ENCODE assay signal across 8 cellular contexts in genomic region chr2:74334931-74335333, GRCh38. TPM values are rescaled to one million over a fixed set of nuclear protein-coding genes. Genes with fewer than 3 reads are reported as not detected.
DNase-seq lines count a peak whose midpoint lies in the region; ATAC-seq and TF ChIP-seq lines count a peak whose summit lies in the region.

No MANE protein-coding gene starts in this region.

- intact Hi-C loops in ovary (cut with DNase I) = loop anchor here in 2 of 4 donors (5.0 to 10.0 kb wide), 3 partner anchors 78 to 510 kb away; partner anchors contain the start of genes STAMBP (in 2 of the 2) and BOLA3 (in 1 of the 2)
- intact Hi-C loops in tibial artery (cut with DNase I; ENCODE audit: low total_unique reads) = loop anchor here (5.0 to 10.0 kb wide), 2 partner anchors 73 to 510 kb away; partner anchors contain the start of gene STAMBP

- WGBS in gastroesophageal sphincter (ENCODE audit: low coverage in 1 of 2), 2 donors = 0 to 33% methylated on average over 2 to 3 of the region's 3 CpGs
- 33 to 37% (median 36%) methylated on average over 3 of the region's 3 CpGs for WGBS in ovary, 3 donors

- TF ChIP-seq EP300 in gastroesophageal sphincter (IDR thresholded peaks at IDR 0.05) = no peak
- TF ChIP-seq EP300 in ovary (IDR thresholded peaks at IDR 0.05) = no peak

- peak; percentile 70 for DNase-seq in EL
- DNase-seq in SK-N-DZ (ENCODE audit: low spot score) = peak; percentile 70
- peak; percentile 59 for DNase-seq in activated gamma-delta T cell treated with anti-CD3 and anti-CD28 coated beads, Interleukin-2, amount 50 U/mL, for 16 hours (ENCODE audit: low read depth)
- peak; percentile 65 to 83 (median 80) for DNase-seq in ovary
- peak; percentile 73 to 83 for DNase-seq in tibial artery

- no peak overlapping the region for H3K4me3 ChIP-seq in gastroesophageal sphincter
- H3K4me3 ChIP-seq in ovary = no peak overlapping the region
- no peak overlapping the region for H3K4me3 ChIP-seq in tibial artery

- H3K4me1 ChIP-seq in gastroesophageal sphincter (no peaks in the 10 kb centered on the region), ovary (ENCODE audit: insufficient read depth) (no peaks in the 10 kb centered on the region), tibial artery (no peaks in the 10 kb centered on the region)

- TF ChIP-seq CTCF in LNCAP (IDR thresholded peaks at IDR 0.05) (peak; percentile 66), gastroesophageal sphincter (IDR thresholded peaks at IDR 0.05) (peak; percentile 67 to 87 (median 78)), ovary (IDR thresholded peaks at IDR 0.05) (peak; percentile 58 to 78 (median 66)), tibial artery (IDR thresholded peaks at IDR 0.05) (peak; percentile 81 to 96)

- ATAC-seq in gastroesophageal sphincter = peak; percentile 85
- ATAC-seq in GM18907 (IDR thresholded peaks at IDR 0.05; ENCODE audit: unreplicated experiment) = no peak

- TF ChIP-seq POLR2A in gastroesophageal sphincter (IDR thresholded peaks at IDR 0.05) = no peak
- TF ChIP-seq POLR2A in ovary (IDR thresholded peaks at IDR 0.05) = no peak

- no peaks in the 10 kb centered on the region for H3K27me3 ChIP-seq in gastroesophageal sphincter
- no peaks in the 10 kb centered on the region for H3K27me3 ChIP-seq in ovary
- H3K27me3 ChIP-seq in tibial artery = no peaks in the 10 kb centered on the region

- H3K27ac ChIP-seq in gastroesophageal sphincter = no peak overlapping the region
- no peak overlapping the region for H3K27ac ChIP-seq in ovary
- no peak overlapping the region for H3K27ac ChIP-seq in tibial artery

- H3K9me3 ChIP-seq in gastroesophageal sphincter (no peaks in the 10 kb centered on the region), ovary (no peaks in the 10 kb centered on the region), tibial artery (no peaks in the 10 kb centered on the region)

- peaks cover 0 to 40% of the 10 kb centered on the region in 2 donors for H3K36me3 ChIP-seq in gastroesophageal sphincter
- no peaks in the 10 kb centered on the region for H3K36me3 ChIP-seq in ovary
- peaks cover 28 to 30% (median 30%) of the 10 kb centered on the region in 3 donors for H3K36me3 ChIP-seq in tibial artery

RNA-seq across cellular contexts. Expression of gene SLC4A5, which starts 8.3 kb away (rescaled TPM):
- polyA plus RNA-seq in SK-N-DZ (2014; cell fraction: cytosol; rRNA removed) = 1.1 and 2.6 TPM in 2 replicates
- 2.1 and 9.8 TPM in 2 replicates for polyA plus RNA-seq in SK-N-DZ (2014; cell fraction: nucleus; rRNA removed)
- total RNA-seq in gastroesophageal sphincter (1 to 10 TPM; 1.8 to 9.4 (median 5.0) TPM), ovary (1 to 10 TPM; 1.5 to 6.3 (median 2.7) TPM)
- polyA plus RNA-seq in ovary = 1 to 10 TPM; 1.1 to 1.4 TPM

RNA-seq across cellular contexts. Expression of gene DCTN1, which starts 45.2 kb away (rescaled TPM):
- 89.8 and 95.2 TPM in 2 replicates for polyA plus RNA-seq in SK-N-DZ (2014; cell fraction: cytosol; rRNA removed)
- polyA plus RNA-seq in SK-N-DZ (2014; cell fraction: nucleus; rRNA removed) = 106 and 183 TPM in 2 replicates
- total RNA-seq in gastroesophageal sphincter (100 to 1,000 TPM; 132 to 197 (median 170) TPM), ovary (100 to 1,000 TPM in 5 of 7 donors, 10 to 100 TPM in 2; 58.5 to 127 (median 111) TPM)
- 100 to 1,000 TPM in 1 of 2 donors, 10 to 100 TPM in 1; 59.5 to 108 TPM for polyA plus RNA-seq in ovary
